26 cellular contexts compared by ENCODE assay signal in genomic region chr11:132981146-132981956, GRCh38.
"Had no signal": no experiment of that assay in that cellular context is flagged by ENCODE, and none has a peak within 500 bp of the region (broad histone marks: within the 10 kb centered on the region; RNA-seq: fewer than 3 reads in every experiment).

No MANE protein-coding gene starts in this region.

- H3K4me1 Mint-ChIP-seq: activated B cell treated with CpG ODN at 0.5 μM for 24 hours; activated CD4-positive, alpha-beta T cell treated with anti-CD3 and anti-CD28 coated beads, Interleukin-2, amount 10 ng/mL, durations not matched to agents 7 days and 5 days; activated naive CD8-positive, alpha-beta T cell treated with anti-CD3 and anti-CD28 coated beads, Interleukin-2, amount 50 U/mL, for 24 hours; central memory CD8-positive, alpha-beta T cell; T-cell had no signal

- H3K4me3 Mint-ChIP-seq: activated B cell treated with CpG ODN at 0.5 μM for 24 hours; activated CD4-positive, alpha-beta memory T cell treated with anti-CD3 and anti-CD28 coated beads for 36 hours; activated CD4-positive, alpha-beta T cell treated with anti-CD3 and anti-CD28 coated beads, Interleukin-2, amount 10 ng/mL, durations not matched to agents 7 days and 5 days; activated naive CD8-positive, alpha-beta T cell treated with anti-CD3 and anti-CD28 coated beads, Interleukin-2, amount 50 U/mL, for 24 hours; activated T-cell treated with anti-CD3 and anti-CD28 coated beads, Interleukin-2, amount 50 U/mL, for 4 hours; brain; central memory CD8-positive, alpha-beta T cell; T-cell had no signal

- H3K4me3 ChIP-seq: ascending aorta, SK-N-MC had no signal

- H3K27me3 ChIP-seq: ascending aorta had no signal

- H3K27ac ChIP-seq: ascending aorta, SK-N-MC had no signal

- H3K36me3 ChIP-seq: ascending aorta had no signal

- H3K27me3 Mint-ChIP-seq: activated B cell treated with CpG ODN at 0.5 μM for 24 hours; activated CD4-positive, alpha-beta T cell treated with anti-CD3 and anti-CD28 coated beads, Interleukin-2, amount 10 ng/mL, durations not matched to agents 7 days and 5 days; central memory CD8-positive, alpha-beta T cell had no signal

- H3K4me1 ChIP-seq: ascending aorta had no signal

- DNase-seq: activated B cell treated with CpG ODN at 0.5 μM for 24 hours; activated CD4-positive, alpha-beta memory T cell treated with anti-CD3 and anti-CD28 coated beads for 36 hours; activated CD4-positive, alpha-beta T cell treated with anti-CD3 and anti-CD28 coated beads for 1 hour; activated CD4-positive, alpha-beta T cell treated with anti-CD3 and anti-CD28 coated beads, Interleukin-2, amount 10 ng/mL, durations not matched to agents 7 days and 5 days; activated CD8-positive, alpha-beta memory T cell treated with anti-CD3 and anti-CD28 coated beads for 24 hours; activated effector memory CD4-positive, alpha-beta T cell treated with anti-CD3 and anti-CD28 coated beads, Interleukin-2, amount 50 U/mL, for 16 hours; activated naive CD4-positive, alpha-beta T cell treated with Interleukin-2 at 50 U/mL for 16 hours; activated naive CD8-positive, alpha-beta T cell treated with anti-CD3 and anti-CD28 coated beads, Interleukin-2, amount 50 U/mL, for 24 hours; activated T-cell treated with anti-CD3 and anti-CD28 coated beads, Interleukin-2, amount 50 U/mL, for 4 hours; amniotic stem cell; NCI-H1105 treated with DMSO at 0.1 percent for 48 hours; NCI-H1436 treated with DMSO at 0.1 percent for 48 hours; NCI-H187 treated with DMSO at 0.1 percent for 48 hours; NCI-H2081 treated with DMSO at 0.1 percent for 48 hours; NCI-H2171; NCI-H526 treated with DMSO at 0.1 percent for 48 hours; NCI-H82; NK-92 treated with Interleukin-12 subunit alpha and Interleukin-12 subunit beta, amount 100 ng/mL, for 24 hours; T-cell; T-helper 2 cell; T1000 had no signal

- H3K27ac Mint-ChIP-seq: activated B cell treated with CpG ODN at 0.5 μM for 24 hours; activated CD4-positive, alpha-beta memory T cell treated with anti-CD3 and anti-CD28 coated beads for 36 hours; activated CD4-positive, alpha-beta T cell treated with anti-CD3 and anti-CD28 coated beads, Interleukin-2, amount 10 ng/mL, durations not matched to agents 7 days and 5 days; activated naive CD4-positive, alpha-beta T cell treated with anti-CD3 and anti-CD28 coated beads, Interleukin-2, amount 50 U/mL, for 72 hours; activated naive CD8-positive, alpha-beta T cell treated with anti-CD3 and anti-CD28 coated beads, Interleukin-2, amount 50 U/mL, for 24 hours; T-cell had no signal

- H3K9me3 ChIP-seq: ascending aorta had no signal

- ATAC-seq: activated naive CD4-positive, alpha-beta T cell treated with anti-CD3 and anti-CD28 coated beads, Interleukin-2, amount 50 U/mL, for 72 hours; activated naive CD8-positive, alpha-beta T cell treated with anti-CD3 and anti-CD28 coated beads, Interleukin-2, amount 50 U/mL, for 24 hours; activated T-cell treated with anti-CD3 and anti-CD28 coated beads, Interleukin-2, amount 50 U/mL, for 4 hours; T-cell had no signal

- H3K36me3 Mint-ChIP-seq: activated CD4-positive, alpha-beta memory T cell treated with anti-CD3 and anti-CD28 coated beads for 36 hours; activated naive CD4-positive, alpha-beta T cell treated with anti-CD3 and anti-CD28 coated beads, Interleukin-2, amount 50 U/mL, for 72 hours; brain; T-cell had no signal

- H3K9me3 Mint-ChIP-seq: activated B cell treated with CpG ODN at 0.5 μM for 24 hours; activated CD4-positive, alpha-beta memory T cell treated with anti-CD3 and anti-CD28 coated beads for 36 hours; activated CD4-positive, alpha-beta T cell treated with anti-CD3 and anti-CD28 coated beads, Interleukin-2, amount 10 ng/mL, durations not matched to agents 7 days and 5 days; activated naive CD8-positive, alpha-beta T cell treated with anti-CD3 and anti-CD28 coated beads, Interleukin-2, amount 50 U/mL, for 24 hours; activated T-cell treated with anti-CD3 and anti-CD28 coated beads, Interleukin-2, amount 50 U/mL, for 4 hours; brain had no signal
